Comparison of ENCODE assay signal across 1 cellular context in genomic region chr16:85036398-85037049, GRCh38.
TF ChIP-seq lines count a peak whose summit lies in the region.

No MANE protein-coding gene starts in this region.

TF ChIP-seq in IMR-90, 13 proteins besides CTCF, POLR2A, EP300 and RAD21:
- no peak for TF ChIP-seq RCOR1 (IDR thresholded peaks at IDR 0.05; ENCODE audit: insufficient replicate concordance, low read length)
- TF ChIP-seq CEBPB (IDR thresholded peaks at IDR 0.05; ENCODE audit: low read depth, low read length): no peak
- no peak for TF ChIP-seq RFX5 (IDR thresholded peaks at IDR 0.05; ENCODE audit: low read depth, low read length)
- TF ChIP-seq SMC3 (IDR thresholded peaks at IDR 0.05; ENCODE audit: low read depth, low read length): no peak
- no peak for TF ChIP-seq CHD1 (IDR thresholded peaks at IDR 0.05; ENCODE audit: low read depth, low read length)
- TF ChIP-seq BHLHE40 (IDR thresholded peaks at IDR 0.05; ENCODE audit: low read depth, low read length): no peak
- TF ChIP-seq MXI1 (IDR thresholded peaks at IDR 0.05; ENCODE audit: borderline replicate concordance, low read depth, low read length): no peak
- TF ChIP-seq NFE2L2 (IDR thresholded peaks at IDR 0.05; ENCODE audit: low read depth, low read length): no peak
- no peak for TF ChIP-seq FOS (IDR thresholded peaks at IDR 0.05; ENCODE audit: low read depth, low read length)
- no peak for TF ChIP-seq MAFK (IDR thresholded peaks at IDR 0.05; ENCODE audit: low read depth, low read length)
- no peak for TF ChIP-seq MAZ (IDR thresholded peaks at IDR 0.05; ENCODE audit: borderline replicate concordance, low read depth, low read length)
- no peak for TF ChIP-seq USF2 (IDR thresholded peaks at IDR 0.05; ENCODE audit: low read depth, low read length)
